Comparison of ENCODE assay signal across 16 cellular contexts in the genomic region with DNA sequence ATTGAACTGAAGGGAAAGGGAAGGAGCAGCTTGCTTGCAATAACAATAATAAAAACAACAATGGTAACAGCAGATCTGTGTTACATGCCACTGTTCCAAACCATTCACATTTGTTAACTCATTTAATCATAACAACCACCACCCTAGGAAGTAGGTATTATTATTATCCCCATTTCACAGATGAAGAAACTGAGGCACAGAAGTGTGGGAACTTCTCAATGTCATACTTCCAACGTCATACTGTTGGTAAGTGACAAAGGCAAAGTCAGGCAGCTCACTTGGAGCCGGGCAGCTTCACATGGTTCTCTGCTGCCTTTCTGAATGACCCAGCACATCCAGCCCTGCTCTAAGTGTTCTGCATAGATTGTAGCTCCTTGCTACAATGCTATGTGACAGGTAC.
DNase-seq lines count a peak whose midpoint lies in the region; ATAC-seq, FAIRE-seq and TF ChIP-seq lines count a peak whose summit lies in the region.
"Had no signal": no experiment of that assay in that cellular context is flagged by ENCODE, and none has a peak within 500 bp of the region (broad histone marks: within the 10 kb centered on the region; RNA-seq: fewer than 3 reads in every experiment).

No MANE protein-coding gene starts in this region.

- H4K20me1 ChIP-seq in IMR-90 (ENCODE audit: insufficient read depth, low read length) (peaks cover 1% of the 10 kb centered on the region; the same call in 1 of the 2 replicates), astrocyte (ENCODE audit: insufficient read depth, low read length) (no peaks in the 10 kb centered on the region)

- no peak for ATAC-seq in IMR-90 (ENCODE audit: low read depth)
- ATAC-seq: HCT116, HepG2 had no signal

- H3K4me3 ChIP-seq in IMR-90 (ENCODE audit: insufficient read depth, low read depth, low read length) (no peak overlapping the region), astrocyte (ENCODE audit: insufficient read depth, low read depth, low read length) (no peak overlapping the region), neuronal stem cell (ENCODE audit: low read length in 2 of 2) (peak overlapping the region in 1 of 2 donors; percentile 59)
- H3K4me3 ChIP-seq: A549 had no signal

- H3K18ac ChIP-seq in IMR-90 (ENCODE audit: low read depth, low read length) (peak overlapping the region; percentile 65), neuronal stem cell (ENCODE audit: low read length) (peak overlapping the region; percentile 6)

- 90% methylated on average over 2 of the region's 2 CpGs; no CpG with 5 or more reads in 1 of the 2 experiments for WGBS in IMR-90 (ENCODE audit: extremely low coverage in 2 of 2, insufficient read length in 1 of 2), 2 experiments
- no CpG with 5 or more reads among the region's 2 CpGs for WGBS in neuronal stem cell (ENCODE audit: extremely low coverage in 2 of 2, insufficient read length in 2 of 2, insufficient replicate concordance in 1 of 2), 2 donors

- H3K27me3 Mint-ChIP-seq in astrocyte (ENCODE audit: low read depth, unreplicated experiment), result peaks cover 27% of the 10 kb centered on the region

- H3K56ac ChIP-seq in IMR-90 (ENCODE audit: extremely low read depth, insufficient read depth, low read length), result no peak overlapping the region

- intact Hi-C loops in IMR-90 (cut with micrococcal nuclease), result no loop called here

- no peak for TF ChIP-seq POLR2A in IMR-90 (IDR thresholded peaks at IDR 0.05; ENCODE audit: low read depth, low read length)

- no peak overlapping the region for H2AK9ac ChIP-seq in IMR-90 (replicated peaks; ENCODE audit: low read depth, low read length, poor library complexity)

- TF ChIP-seq RAD21 in IMR-90 (IDR thresholded peaks at IDR 0.05; ENCODE audit: low read length), result no peak

- H2AK5ac ChIP-seq in IMR-90 (ENCODE audit: low read depth, low read length) (peak overlapping the region; percentile 97), neuronal stem cell (ENCODE audit: low read depth, low read length) (no peak overlapping the region)

- H2BK5ac ChIP-seq in IMR-90 (ENCODE audit: low read depth, low read length, poor library complexity, severe bottlenecking) (peak overlapping the region; percentile 57), neuronal stem cell (ENCODE audit: low read length) (no peak overlapping the region)

- H2BK15ac ChIP-seq in IMR-90 (ENCODE audit: low read depth, low read length), result peak overlapping the region; percentile 98
- no peak overlapping the region for H2BK15ac ChIP-seq in neuronal stem cell (ENCODE audit: low read length)

- H4K91ac ChIP-seq in IMR-90 (ENCODE audit: insufficient read depth, low read depth, low read length), result peak overlapping the region; percentile 76
- H4K91ac ChIP-seq in neuronal stem cell (ENCODE audit: low read depth, low read length, poor library complexity), result no peak overlapping the region

- H3K79me1 ChIP-seq in IMR-90 (ENCODE audit: low read depth in 1 of 2, low read length in 2 of 2) (peaks cover 3 to 33% of the 10 kb centered on the region in 2 experiments; a peak in 3 of 4 replicates), neuronal stem cell (ENCODE audit: low read depth, low read length) (no peaks in the 10 kb centered on the region)

- H2BK12ac ChIP-seq in neuronal stem cell (ENCODE audit: low read length), result no peak overlapping the region

- H4K8ac ChIP-seq in IMR-90 (ENCODE audit: low read depth in 2 of 2, low read length in 2 of 2) (peak overlapping the region; percentile 72 to 74; a peak in 3 of 4 replicates), neuronal stem cell (ENCODE audit: low read depth, low read length) (no peak overlapping the region)

- peak overlapping the region; percentile 93 for H2BK20ac ChIP-seq in IMR-90 (ENCODE audit: low read depth, low read length)

- no peak for DNase-seq in IMR-90
- DNase-seq in astrocyte (ENCODE audit: low read depth), result no peak
- DNase-seq in neuronal stem cell (ENCODE audit: low spot score), result no peak
- no peak for DNase-seq in D721Med (ENCODE audit: insufficient read length, low spot score)
- no peak for DNase-seq in HCEC 1CT
- DNase-seq in NCI-H524 (lab: John Stamatoyannopoulos, UW), result no peak
- DNase-seq: BE2C; CD4-positive, alpha-beta memory T cell; DND-41; GDM1 had no signal

- dilution Hi-C loops in IMR-90 (cut with HindIII; ENCODE audit: low sequenced_read_pairs, unreplicated experiment), result no loop called here

- peak; percentile 41 for FAIRE-seq in astrocyte (lab: Jason Lieb, UNC)
- no peak for FAIRE-seq in D721Med (lab: Jason Lieb, UNC)
- FAIRE-seq: A549, GM12892, GM19239, HepG2 had no signal

- H2BK120ac ChIP-seq in IMR-90 (ENCODE audit: low read depth, low read length), result peak overlapping the region; percentile 87
- H2BK120ac ChIP-seq in neuronal stem cell (ENCODE audit: low read depth, low read length), result no peak overlapping the region

- BruUV-seq in IMR-90 (replicated peaks; lab: Mats Ljungman, UMichigan), result no TSS peak

- H3K27me3 ChIP-seq in IMR-90 (ENCODE audit: control insufficient read depth, insufficient read depth, low read length) (no peaks in the 10 kb centered on the region), astrocyte (ENCODE audit: insufficient read depth, low read length) (no peaks in the 10 kb centered on the region), neuronal stem cell (ENCODE audit: control insufficient read depth in 3 of 3, insufficient read depth in 3 of 3, low read depth in 1 of 3, low read length in 3 of 3) (peaks cover 0 to 26% (median 4%) of the 10 kb centered on the region in 3 experiments)
- H3K27me3 ChIP-seq: BE2C had no signal

- peaks cover 25% of the 10 kb centered on the region for H3K4me1 ChIP-seq in IMR-90 (ENCODE audit: control insufficient read depth, insufficient read depth, low read length)
- peaks cover 54% of the 10 kb centered on the region for H3K4me1 ChIP-seq in astrocyte (ENCODE audit: insufficient read depth, low read length)
- H3K4me1 ChIP-seq in neuronal stem cell (ENCODE audit: control insufficient read depth in 2 of 2, insufficient read depth in 1 of 2, low read depth in 1 of 2, low read length in 2 of 2), result no peaks in the 10 kb centered on the region

- in situ Hi-C loops in IMR-90 (cut with MboI; ENCODE audit: low sequenced_read_pairs), result no loop called here

- peak overlapping the region; percentile 71 for H3K27ac Mint-ChIP-seq in astrocyte (ENCODE audit: unreplicated experiment)
- H3K27ac Mint-ChIP-seq: CD4-positive, alpha-beta memory T cell had no signal

- H3K23ac ChIP-seq in IMR-90 (ENCODE audit: low read depth, low read length) (peak overlapping the region; percentile 21; the same call in 1 of the 2 replicates), neuronal stem cell (ENCODE audit: low read depth, low read length, poor library complexity) (no peak overlapping the region)

- H3K9ac ChIP-seq in IMR-90 (ENCODE audit: low read depth, low read length) (no peak overlapping the region), astrocyte (ENCODE audit: low read length) (no peak overlapping the region), neuronal stem cell (ENCODE audit: low read depth, low read length, poor library complexity) (no peak overlapping the region)

- CTCF ChIA-PET in IMR-90 (lab: Yijun Ruan, JAX), result no interaction called here

- no peaks in the 10 kb centered on the region for H3K9me3 ChIP-seq in IMR-90 (ENCODE audit: control insufficient read depth, insufficient read depth, low read length)
- H3K9me3 ChIP-seq in astrocyte (ENCODE audit: insufficient read depth, low read depth, low read length), result peaks cover 7% of the 10 kb centered on the region
- peaks cover 0 to 3% of the 10 kb centered on the region in 2 donors for H3K9me3 ChIP-seq in neuronal stem cell (replicated peaks in 1 of 2; ENCODE audit: control insufficient read depth in 2 of 2, insufficient read depth in 1 of 2, low read depth in 1 of 2, low read length in 2 of 2)
- H3K9me3 ChIP-seq: A549, BE2C had no signal

- H3K36me3 Mint-ChIP-seq in astrocyte (ENCODE audit: low read depth, unreplicated experiment), result peaks cover 3% of the 10 kb centered on the region

- peaks cover 22% of the 10 kb centered on the region for H3K9me1 ChIP-seq in IMR-90 (ENCODE audit: insufficient read depth, low read length)

- POLR2A ChIA-PET in IMR-90 (lab: Charles Lee; ENCODE audit: unreplicated experiment), result no interaction called here

- H3K9me3 Mint-ChIP-seq in astrocyte (ENCODE audit: unreplicated experiment), result peaks cover 12% of the 10 kb centered on the region

- H4K5ac ChIP-seq in IMR-90 (ENCODE audit: low read depth, low read length), result peak overlapping the region; percentile 4; the same call in 1 of the 2 replicates

- H3K4me3 Mint-ChIP-seq in astrocyte (ENCODE audit: unreplicated experiment), result no peak overlapping the region
- H3K4me3 Mint-ChIP-seq: CD4-positive, alpha-beta memory T cell had no signal

- no peaks in the 10 kb centered on the region for H3K79me2 ChIP-seq in astrocyte (ENCODE audit: insufficient read depth, low read length)

- H3K27ac ChIP-seq in IMR-90 (ENCODE audit: insufficient read depth, low read length) (no peak overlapping the region), astrocyte (ENCODE audit: low read depth, low read length) (peak overlapping the region; percentile 88), neuronal stem cell (replicated peaks; ENCODE audit: low read length) (no peak overlapping the region)
- H3K27ac ChIP-seq: C4-2B had no signal

- TF ChIP-seq CTCF in IMR-90 (conservative IDR thresholded peaks at IDR 0.05; ENCODE audit: low read depth, low read length), result no peak
- TF ChIP-seq CTCF in astrocyte (IDR thresholded peaks at IDR 0.05; ENCODE audit: insufficient read depth, low read depth, low read length), result no peak
- TF ChIP-seq CTCF in D721Med (IDR thresholded peaks at IDR 0.05; ENCODE audit: insufficient read depth, missing control alignments), result no peak

- H3K4me2 ChIP-seq in IMR-90 (ENCODE audit: low read depth, low read length), result no peak overlapping the region
- peak overlapping the region; percentile 30 for H3K4me2 ChIP-seq in astrocyte (ENCODE audit: low read length)
- H3K4me2 ChIP-seq in neuronal stem cell (ENCODE audit: insufficient read depth, low read length, poor library complexity, severe bottlenecking), result no peak overlapping the region
- H3K4me2 ChIP-seq: A549 had no signal

- H3K36me3 ChIP-seq in IMR-90 (ENCODE audit: control insufficient read depth, insufficient read depth, low read length), result no peaks in the 10 kb centered on the region
- no peaks in the 10 kb centered on the region for H3K36me3 ChIP-seq in astrocyte (ENCODE audit: insufficient read depth, low read length)
- H3K36me3 ChIP-seq in neuronal stem cell (replicated peaks in 1 of 2; ENCODE audit: control insufficient read depth in 2 of 2, insufficient read depth in 2 of 2, low read length in 2 of 2), result no peaks in the 10 kb centered on the region
- H3K36me3 ChIP-seq: BE2C had no signal

- peak overlapping the region; percentile 67 for H3K14ac ChIP-seq in IMR-90 (replicated peaks; ENCODE audit: low read depth, low read length)
- no peak overlapping the region for H3K14ac ChIP-seq in neuronal stem cell (ENCODE audit: low read length)

- H3K4me1 Mint-ChIP-seq in astrocyte (ENCODE audit: low read depth, unreplicated experiment), result peaks cover 47% of the 10 kb centered on the region

- peak overlapping the region; percentile 87 for H3K4ac ChIP-seq in IMR-90 (ENCODE audit: low read depth, low read length)
- no peak overlapping the region for H3K4ac ChIP-seq in neuronal stem cell (ENCODE audit: low read length)

- H2AFZ ChIP-seq in IMR-90 (replicated peaks; ENCODE audit: low read length, poor library complexity) (peak overlapping the region; percentile 11), astrocyte (ENCODE audit: low read depth, low read length) (no peak overlapping the region), neuronal stem cell (ENCODE audit: low read length) (no peak overlapping the region)
